16 cellular contexts compared by ENCODE assay signal in the genomic region with DNA sequence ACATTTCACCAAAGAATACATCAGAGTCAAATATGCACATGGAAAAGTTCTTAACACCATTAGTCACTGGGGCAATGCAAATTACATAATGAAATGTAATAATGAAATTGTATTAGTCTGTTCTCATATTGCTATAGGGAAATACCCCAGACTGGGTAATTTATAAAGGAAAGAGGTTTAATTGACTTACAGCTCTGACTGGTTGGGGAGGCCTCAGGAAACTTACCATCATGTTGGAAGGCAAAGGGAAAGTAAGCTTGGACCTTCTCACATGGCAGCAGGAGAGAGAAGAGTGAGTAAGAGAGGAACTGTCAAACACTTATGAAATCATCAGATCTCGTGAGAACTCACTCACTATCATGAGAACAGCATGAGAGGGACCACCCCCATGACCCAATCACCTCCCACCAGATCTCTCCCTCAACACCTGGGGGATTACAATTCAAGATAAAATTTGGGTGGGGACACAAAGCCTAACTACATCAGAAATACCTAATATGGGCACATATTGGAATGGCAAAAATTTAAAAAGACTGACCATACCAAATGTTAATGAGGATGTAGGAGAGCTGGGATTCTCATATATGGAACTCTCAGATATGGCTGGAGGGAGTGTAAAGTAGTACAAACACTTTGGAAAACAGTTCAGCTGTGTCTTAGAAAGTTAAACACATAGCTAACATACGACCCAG.
DNase-seq lines count a peak whose midpoint lies in the region; ATAC-seq and TF ChIP-seq lines count a peak whose summit lies in the region.
"Had no signal": no experiment of that assay in that cellular context is flagged by ENCODE, and none has a peak within 500 bp of the region (broad histone marks: within the 10 kb centered on the region; RNA-seq: fewer than 3 reads in every experiment).

No MANE protein-coding gene starts in this region.

- no peaks in the 10 kb centered on the region for H3K79me1 ChIP-seq in neuronal stem cell (ENCODE audit: low read depth, low read length)

- H2BK15ac ChIP-seq in neuronal stem cell (ENCODE audit: low read length): no peak overlapping the region

- peak; percentile 11 for ATAC-seq in activated CD8-positive, alpha-beta T cell treated with anti-CD3 and anti-CD28 coated beads for 36 hours
- no peak for ATAC-seq in activated CD8-positive, alpha-beta T cell treated with anti-CD3 and anti-CD28 coated beads, Interleukin-2, amount 10 ng/mL, durations not matched to agents 7 days and 5 days
- ATAC-seq in GM18520 (IDR thresholded peaks at IDR 0.05; ENCODE audit: unreplicated experiment): no peak

- H3K4ac ChIP-seq in neuronal stem cell (ENCODE audit: low read length): no peak overlapping the region

- no peak overlapping the region for H3K27ac ChIP-seq in WERI-Rb-1
- no peak overlapping the region for H3K27ac ChIP-seq in neuronal stem cell (replicated peaks; ENCODE audit: low read length)
- H3K27ac ChIP-seq: thyroid gland had no signal

- no peak overlapping the region for H2BK12ac ChIP-seq in neuronal stem cell (ENCODE audit: low read length)

- no peak overlapping the region for H3K4me2 ChIP-seq in neuronal stem cell (ENCODE audit: insufficient read depth, low read length, poor library complexity, severe bottlenecking)

- H3K9me3 ChIP-seq in WERI-Rb-1 (ENCODE audit: severe bottlenecking) (peaks cover 3% of the 10 kb centered on the region), neuronal stem cell (replicated peaks in 1 of 2; ENCODE audit: control insufficient read depth in 2 of 2, insufficient read depth in 1 of 2, low read depth in 1 of 2, low read length in 2 of 2) (peaks cover 0 to 2% of the 10 kb centered on the region in 2 donors)
- H3K9me3 ChIP-seq: thyroid gland had no signal

- H3K4me3 ChIP-seq in WERI-Rb-1 (ENCODE audit: low read depth, low read length) (no peak overlapping the region), neuronal stem cell (ENCODE audit: low read length in 2 of 2) (no peak overlapping the region)
- H3K4me3 ChIP-seq: lung, thyroid gland had no signal

- no peaks in the 10 kb centered on the region for H3K27me3 Mint-ChIP-seq in activated CD8-positive, alpha-beta T cell treated with anti-CD3 and anti-CD28 coated beads for 36 hours
- H3K27me3 Mint-ChIP-seq in activated CD8-positive, alpha-beta T cell treated with anti-CD3 and anti-CD28 coated beads, Interleukin-2, amount 10 ng/mL, durations not matched to agents 7 days and 5 days (ENCODE audit: low read depth): no peaks in the 10 kb centered on the region
- no peaks in the 10 kb centered on the region for H3K27me3 Mint-ChIP-seq in activated naive CD8-positive, alpha-beta T cell treated with anti-CD3 and anti-CD28 coated beads for 36 hours
- H3K27me3 Mint-ChIP-seq in osteocyte (ENCODE audit: unreplicated experiment): no peaks in the 10 kb centered on the region

- intact Hi-C loops in activated CD8-positive, alpha-beta T cell treated with anti-CD3 and anti-CD28 coated beads for 36 hours (cut with micrococcal nuclease): no loop called here

- no peak overlapping the region for H3K4me3 Mint-ChIP-seq in activated CD8-positive, alpha-beta T cell treated with anti-CD3 and anti-CD28 coated beads for 36 hours
- no peak overlapping the region for H3K4me3 Mint-ChIP-seq in activated CD8-positive, alpha-beta T cell treated with anti-CD3 and anti-CD28 coated beads, Interleukin-2, amount 10 ng/mL, durations not matched to agents 7 days and 5 days
- H3K4me3 Mint-ChIP-seq in activated naive CD8-positive, alpha-beta T cell treated with anti-CD3 and anti-CD28 coated beads for 36 hours: no peak overlapping the region
- no peak overlapping the region for H3K4me3 Mint-ChIP-seq in osteocyte (ENCODE audit: unreplicated experiment)

- CTCF ChIA-PET in activated CD8-positive, alpha-beta T cell treated with anti-CD3 and anti-CD28 coated beads for 36 hours (lab: Charles Lee): interaction anchor here (1.0 kb wide), 1 partner anchor 68 kb away, joined by 3 read pairs; no protein-coding TSS in a partner anchor
- CTCF ChIA-PET in activated CD8-positive, alpha-beta T cell treated with anti-CD3 and anti-CD28 coated beads, Interleukin-2, amount 10 ng/mL, durations not matched to agents 7 days and 5 days (lab: Charles Lee): interaction anchor here (1.2 kb wide), 1 partner anchor 27 kb away, joined by 3 read pairs; no protein-coding TSS in a partner anchor

- H4K91ac ChIP-seq in neuronal stem cell (ENCODE audit: low read depth, low read length, poor library complexity): no peak overlapping the region

- no peak overlapping the region for H2AFZ ChIP-seq in neuronal stem cell (ENCODE audit: low read length)

- H3K9me3 Mint-ChIP-seq in activated CD8-positive, alpha-beta T cell treated with anti-CD3 and anti-CD28 coated beads for 36 hours: peaks cover 29% of the 10 kb centered on the region
- H3K9me3 Mint-ChIP-seq in activated CD8-positive, alpha-beta T cell treated with anti-CD3 and anti-CD28 coated beads, Interleukin-2, amount 10 ng/mL, durations not matched to agents 7 days and 5 days (ENCODE audit: insufficient read depth): peaks cover 20% of the 10 kb centered on the region
- H3K9me3 Mint-ChIP-seq in activated naive CD8-positive, alpha-beta T cell treated with anti-CD3 and anti-CD28 coated beads for 36 hours: peaks cover 34% of the 10 kb centered on the region
- H3K9me3 Mint-ChIP-seq in osteocyte (ENCODE audit: unreplicated experiment): peaks cover 16% of the 10 kb centered on the region

- no peak overlapping the region for H3K9ac ChIP-seq in neuronal stem cell (ENCODE audit: low read depth, low read length, poor library complexity)

- no peaks in the 10 kb centered on the region for H3K4me1 ChIP-seq in neuronal stem cell (ENCODE audit: control insufficient read depth in 2 of 2, insufficient read depth in 1 of 2, low read depth in 1 of 2, low read length in 2 of 2)
- H3K4me1 ChIP-seq: thyroid gland had no signal

- H3K36me3 Mint-ChIP-seq in activated CD8-positive, alpha-beta T cell treated with anti-CD3 and anti-CD28 coated beads for 36 hours (ENCODE audit: low read depth): peaks cover 18% of the 10 kb centered on the region
- peaks cover 34% of the 10 kb centered on the region for H3K36me3 Mint-ChIP-seq in activated CD8-positive, alpha-beta T cell treated with anti-CD3 and anti-CD28 coated beads, Interleukin-2, amount 10 ng/mL, durations not matched to agents 7 days and 5 days (ENCODE audit: low read depth)
- peaks cover 38% of the 10 kb centered on the region for H3K36me3 Mint-ChIP-seq in activated naive CD8-positive, alpha-beta T cell treated with anti-CD3 and anti-CD28 coated beads for 36 hours
- H3K36me3 Mint-ChIP-seq in osteocyte (ENCODE audit: unreplicated experiment): peaks cover 11% of the 10 kb centered on the region

- no peak overlapping the region for H2BK5ac ChIP-seq in neuronal stem cell (ENCODE audit: low read length)

- peak overlapping the region; percentile 58 for H3K27ac Mint-ChIP-seq in activated CD8-positive, alpha-beta T cell treated with anti-CD3 and anti-CD28 coated beads for 36 hours
- H3K27ac Mint-ChIP-seq in activated CD8-positive, alpha-beta T cell treated with anti-CD3 and anti-CD28 coated beads, Interleukin-2, amount 10 ng/mL, durations not matched to agents 7 days and 5 days: no peak overlapping the region
- H3K27ac Mint-ChIP-seq in activated naive CD8-positive, alpha-beta T cell treated with anti-CD3 and anti-CD28 coated beads for 36 hours: peak overlapping the region; percentile 76
- H3K27ac Mint-ChIP-seq in osteocyte (ENCODE audit: unreplicated experiment): peak overlapping the region; percentile 77

- peak; percentile 45 for DNase-seq in activated CD8-positive, alpha-beta T cell treated with anti-CD3 and anti-CD28 coated beads for 36 hours
- no peak for DNase-seq in activated CD8-positive, alpha-beta T cell treated with anti-CD3 and anti-CD28 coated beads, Interleukin-2, amount 10 ng/mL, durations not matched to agents 7 days and 5 days
- DNase-seq in HT1080 (ENCODE audit: low read depth) (peak; percentile 41), osteocyte (ENCODE audit: extremely low spot score, unreplicated experiment) (no peak), WERI-Rb-1 (no peak), neuronal stem cell (ENCODE audit: low spot score) (no peak)
- DNase-seq in activated naive CD8-positive, alpha-beta T cell treated with anti-CD3 and anti-CD28 coated beads for 36 hours: peak; percentile 25
- DNase-seq: ACHN, amniotic stem cell, DMS 273 treated with DMSO at 0.1 percent for 48 hours, NCI-H1436, NCI-H510A treated with DMSO at 0.1 percent for 48 hours, small intestine, thyroid gland had no signal

- H3K18ac ChIP-seq in neuronal stem cell (ENCODE audit: low read length): no peak overlapping the region

- H2BK120ac ChIP-seq in neuronal stem cell (ENCODE audit: low read depth, low read length): no peak overlapping the region

- no peak overlapping the region for H3K23ac ChIP-seq in neuronal stem cell (ENCODE audit: low read depth, low read length, poor library complexity)

- H4K8ac ChIP-seq in neuronal stem cell (ENCODE audit: low read depth, low read length): no peak overlapping the region

- H2AK5ac ChIP-seq in neuronal stem cell (ENCODE audit: low read depth, low read length): no peak overlapping the region

- no peaks in the 10 kb centered on the region for H3K27me3 ChIP-seq in WERI-Rb-1 (ENCODE audit: insufficient read depth, low read depth, severe bottlenecking)
- H3K27me3 ChIP-seq in neuronal stem cell (ENCODE audit: control insufficient read depth in 3 of 3, insufficient read depth in 3 of 3, low read depth in 1 of 3, low read length in 3 of 3): no peaks in the 10 kb centered on the region
- H3K27me3 ChIP-seq: thyroid gland had no signal

- H3K4me1 Mint-ChIP-seq in activated CD8-positive, alpha-beta T cell treated with anti-CD3 and anti-CD28 coated beads for 36 hours (ENCODE audit: low read depth): peaks cover 61% of the 10 kb centered on the region
- peaks cover 51% of the 10 kb centered on the region for H3K4me1 Mint-ChIP-seq in activated CD8-positive, alpha-beta T cell treated with anti-CD3 and anti-CD28 coated beads, Interleukin-2, amount 10 ng/mL, durations not matched to agents 7 days and 5 days (ENCODE audit: low read depth)
- peaks cover 51% of the 10 kb centered on the region for H3K4me1 Mint-ChIP-seq in activated naive CD8-positive, alpha-beta T cell treated with anti-CD3 and anti-CD28 coated beads for 36 hours
- peaks cover 31% of the 10 kb centered on the region for H3K4me1 Mint-ChIP-seq in osteocyte (ENCODE audit: unreplicated experiment)

- POLR2A ChIA-PET in activated CD8-positive, alpha-beta T cell treated with anti-CD3 and anti-CD28 coated beads for 36 hours (lab: Charles Lee): interaction anchor here (1.0 to 1.3 kb wide), 2 partner anchors 61 to 66 kb away, joined by 3 to 5 read pairs; no protein-coding TSS in a partner anchor
- POLR2A ChIA-PET in activated CD8-positive, alpha-beta T cell treated with anti-CD3 and anti-CD28 coated beads, Interleukin-2, amount 10 ng/mL, durations not matched to agents 7 days and 5 days (lab: Charles Lee): no interaction called here

- H3K36me3 ChIP-seq in WERI-Rb-1 (no peaks in the 10 kb centered on the region), neuronal stem cell (replicated peaks in 1 of 2; ENCODE audit: control insufficient read depth in 2 of 2, insufficient read depth in 2 of 2, low read length in 2 of 2) (no peaks in the 10 kb centered on the region)
- H3K36me3 ChIP-seq: thyroid gland had no signal

- no peak overlapping the region for H3K14ac ChIP-seq in neuronal stem cell (ENCODE audit: low read length)

- no CpG with 5 or more reads among the region's 2 CpGs for WGBS in neuronal stem cell (ENCODE audit: extremely low coverage in 2 of 2, insufficient read length in 2 of 2, insufficient replicate concordance in 1 of 2), 2 donors

- no peak for TF ChIP-seq CTCF in activated CD8-positive, alpha-beta T cell treated with anti-CD3 and anti-CD28 coated beads for 36 hours (IDR thresholded peaks at IDR 0.05)
- TF ChIP-seq CTCF in osteocyte (IDR thresholded peaks at IDR 0.05) (no peak), WERI-Rb-1 (IDR thresholded peaks at IDR 0.05; ENCODE audit: low read depth, low read length) (no peak)

Comparison
In these comparisons a context has a peak if more than half of its experiments do, and no peak if none do; other contexts are left out.
1. DNase-seq: peak in activated CD8-positive, alpha-beta T cell treated with anti-CD3 and anti-CD28 coated beads for 36 hours (single experiment), HT1080 (single experiment) and activated naive CD8-positive, alpha-beta T cell treated with anti-CD3 and anti-CD28 coated beads for 36 hours (single experiment); none in activated CD8-positive, alpha-beta T cell treated with anti-CD3 and anti-CD28 coated beads, Interleukin-2, amount 10 ng/mL, durations not matched to agents 7 days and 5 days (single experiment), osteocyte (single experiment), WERI-Rb-1 (single experiment) and neuronal stem cell (single experiment).